ENCODE assay signal across 8 cellular contexts in the genomic region with DNA sequence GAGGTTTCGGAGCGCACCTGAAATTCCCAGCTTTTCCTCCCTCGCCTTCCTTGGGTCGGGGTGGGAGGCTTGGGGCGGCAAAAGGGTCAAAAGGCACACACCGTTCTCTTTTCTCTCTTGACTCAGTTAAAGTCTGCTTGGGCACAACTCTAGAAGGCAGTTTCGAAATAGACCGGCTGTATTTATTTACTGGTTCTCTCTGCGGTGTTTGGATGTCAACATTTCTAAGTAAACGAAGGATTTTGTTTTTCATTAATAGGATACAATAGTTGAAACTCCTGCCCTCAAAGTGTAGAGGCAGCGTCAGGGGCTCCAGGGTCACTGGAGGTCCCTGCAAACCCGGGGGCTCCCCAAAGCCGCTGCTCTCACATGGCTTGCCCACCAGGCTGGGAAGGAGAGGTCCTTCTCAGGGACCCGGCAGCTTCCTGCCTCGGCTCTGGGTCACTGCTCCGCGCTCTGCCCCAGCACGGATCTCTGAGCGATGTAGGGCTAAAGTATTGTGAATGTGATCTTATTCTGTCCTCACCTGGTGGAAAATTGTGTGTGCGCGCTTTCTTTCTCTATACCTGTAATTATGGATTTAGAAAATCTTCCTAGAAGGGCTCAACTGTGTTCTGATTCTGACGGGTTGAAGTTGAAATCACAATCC. TPM values are rescaled to one million over a fixed set of nuclear protein-coding genes. Genes with fewer than 3 reads are reported as not detected.
DNase-seq lines count a peak whose midpoint lies in the region; ATAC-seq and TF ChIP-seq lines count a peak whose summit lies in the region.

No MANE protein-coding gene starts in this region.

- TF ChIP-seq CTCF in nephron progenitor cell (IDR thresholded peaks at IDR 0.05) = no peak

- no peak for ATAC-seq in CD4-positive, CD25-positive, alpha-beta regulatory T cell (ENCODE audit: low read depth in 2 of 2)
- ATAC-seq in GM21737 (IDR thresholded peaks at IDR 0.05; ENCODE audit: unreplicated experiment) (no peak), HG02642 (IDR thresholded peaks at IDR 0.05; ENCODE audit: poor library complexity, unreplicated experiment) (no peak), GM21515 (IDR thresholded peaks at IDR 0.05; ENCODE audit: unreplicated experiment) (no peak)

- H3K36me3 ChIP-seq in CD4-positive, CD25-positive, alpha-beta regulatory T cell (ENCODE audit: control insufficient read depth, insufficient read depth, low read length) = no peaks in the 10 kb centered on the region
- no peaks in the 10 kb centered on the region for H3K36me3 ChIP-seq in effector memory CD4-positive, alpha-beta T cell (ENCODE audit: control insufficient read depth, insufficient read depth, low read length)

- peaks cover 12% of the 10 kb centered on the region for H3K4me1 ChIP-seq in CD4-positive, CD25-positive, alpha-beta regulatory T cell (ENCODE audit: control insufficient read depth, insufficient read depth, low read length, poor library complexity, severe bottlenecking)
- peaks cover 10% of the 10 kb centered on the region for H3K4me1 ChIP-seq in effector memory CD4-positive, alpha-beta T cell (ENCODE audit: control insufficient read depth, insufficient read depth, low read length, poor library complexity, severe bottlenecking)

- DNase-seq in CD4-positive, CD25-positive, alpha-beta regulatory T cell = no peak
- peak; percentile 21 for DNase-seq in NCI-H748 treated with DMSO at 0.1 percent for 48 hours (lab: John Stamatoyannopoulos, UW)
- no peak for DNase-seq in effector memory CD4-positive, alpha-beta T cell
- DNase-seq in nephron progenitor cell = peak; percentile 26
- DNase-seq in LoVo (ENCODE audit: low spot score) = no peak

- no peaks in the 10 kb centered on the region for H3K9me3 Mint-ChIP-seq in CD4-positive, CD25-positive, alpha-beta regulatory T cell
- no peaks in the 10 kb centered on the region for H3K9me3 Mint-ChIP-seq in nephron progenitor cell

- peaks cover 25% of the 10 kb centered on the region for H3K27me3 Mint-ChIP-seq in CD4-positive, CD25-positive, alpha-beta regulatory T cell
- H3K27me3 Mint-ChIP-seq in nephron progenitor cell (ENCODE audit: low read depth, poor library complexity) = peaks cover 13% of the 10 kb centered on the region

- H3K27ac Mint-ChIP-seq in CD4-positive, CD25-positive, alpha-beta regulatory T cell = peak overlapping the region in 1 of 3 donors; percentile 72
- no peak overlapping the region for H3K27ac Mint-ChIP-seq in nephron progenitor cell

- H3K4me3 Mint-ChIP-seq in CD4-positive, CD25-positive, alpha-beta regulatory T cell = peak overlapping the region; percentile 72 to 93 (median 82)
- peak overlapping the region; percentile 84 for H3K4me3 Mint-ChIP-seq in nephron progenitor cell

- H3K27me3 ChIP-seq in CD4-positive, CD25-positive, alpha-beta regulatory T cell (ENCODE audit: control insufficient read depth, insufficient read depth, low read length) = peaks cover 2% of the 10 kb centered on the region
- H3K27me3 ChIP-seq in effector memory CD4-positive, alpha-beta T cell (replicated peaks; ENCODE audit: control insufficient read depth, insufficient read depth, low read length, poor library complexity, severe bottlenecking) = peaks cover 8% of the 10 kb centered on the region

- no peaks in the 10 kb centered on the region for H3K36me3 Mint-ChIP-seq in CD4-positive, CD25-positive, alpha-beta regulatory T cell
- no peaks in the 10 kb centered on the region for H3K36me3 Mint-ChIP-seq in nephron progenitor cell (ENCODE audit: low read depth)

- peak overlapping the region; percentile 48 for H3K4me3 ChIP-seq in CD4-positive, CD25-positive, alpha-beta regulatory T cell (ENCODE audit: low read depth, low read length)
- H3K4me3 ChIP-seq in effector memory CD4-positive, alpha-beta T cell (ENCODE audit: insufficient read depth, low read depth, low read length, poor library complexity, severe bottlenecking) = peak overlapping the region; percentile 58

- peaks cover 4 to 19% (median 9%) of the 10 kb centered on the region in 4 donors for H3K4me1 Mint-ChIP-seq in CD4-positive, CD25-positive, alpha-beta regulatory T cell
- H3K4me1 Mint-ChIP-seq in nephron progenitor cell = peaks cover 21% of the 10 kb centered on the region

- H3K9me3 ChIP-seq in CD4-positive, CD25-positive, alpha-beta regulatory T cell (ENCODE audit: control insufficient read depth in 2 of 2, low read length in 2 of 2) = no peaks in the 10 kb centered on the region
- no peaks in the 10 kb centered on the region for H3K9me3 ChIP-seq in effector memory CD4-positive, alpha-beta T cell (ENCODE audit: control insufficient read depth, low read length)

- no peak overlapping the region for H3K27ac ChIP-seq in CD4-positive, CD25-positive, alpha-beta regulatory T cell (ENCODE audit: insufficient read depth, low read length, poor library complexity, severe bottlenecking)
- H3K27ac ChIP-seq in effector memory CD4-positive, alpha-beta T cell (ENCODE audit: insufficient read depth, low read length, poor library complexity, severe bottlenecking) = no peak overlapping the region

RNA-seq across cellular contexts. Expression of gene BMERB1, which starts 1.0 kb away (rescaled TPM):
- total RNA-seq in CD4-positive, CD25-positive, alpha-beta regulatory T cell = 3.4 TPM
- polyA plus RNA-seq in CD4-positive, CD25-positive, alpha-beta regulatory T cell = 1 to 10 TPM; 2.2 to 4.2 (median 3.3) TPM

RNA-seq across cellular contexts. Expression of gene MPV17L, which starts 39.8 kb away (rescaled TPM):
- not detected for total RNA-seq in CD4-positive, CD25-positive, alpha-beta regulatory T cell
- not detected for polyA plus RNA-seq in CD4-positive, CD25-positive, alpha-beta regulatory T cell

RNA-seq across cellular contexts. Expression of gene NPIPA5, which starts 57.2 kb away (rescaled TPM):
- 7.1 TPM for total RNA-seq in CD4-positive, CD25-positive, alpha-beta regulatory T cell
- under 1 TPM; 0.29 to 0.90 (median 0.48) TPM for polyA plus RNA-seq in CD4-positive, CD25-positive, alpha-beta regulatory T cell

Comparison
In these comparisons a context has a peak if more than half of its experiments do, and no peak if none do; other contexts are left out.
1. DNase-seq: peak in NCI-H748 treated with DMSO at 0.1 percent for 48 hours (single experiment) and nephron progenitor cell (single experiment); none in CD4-positive, CD25-positive, alpha-beta regulatory T cell (0 of 3), effector memory CD4-positive, alpha-beta T cell (0 of 3) and LoVo (single experiment).